9 cellular contexts compared by ENCODE assay signal in the genomic region with DNA sequence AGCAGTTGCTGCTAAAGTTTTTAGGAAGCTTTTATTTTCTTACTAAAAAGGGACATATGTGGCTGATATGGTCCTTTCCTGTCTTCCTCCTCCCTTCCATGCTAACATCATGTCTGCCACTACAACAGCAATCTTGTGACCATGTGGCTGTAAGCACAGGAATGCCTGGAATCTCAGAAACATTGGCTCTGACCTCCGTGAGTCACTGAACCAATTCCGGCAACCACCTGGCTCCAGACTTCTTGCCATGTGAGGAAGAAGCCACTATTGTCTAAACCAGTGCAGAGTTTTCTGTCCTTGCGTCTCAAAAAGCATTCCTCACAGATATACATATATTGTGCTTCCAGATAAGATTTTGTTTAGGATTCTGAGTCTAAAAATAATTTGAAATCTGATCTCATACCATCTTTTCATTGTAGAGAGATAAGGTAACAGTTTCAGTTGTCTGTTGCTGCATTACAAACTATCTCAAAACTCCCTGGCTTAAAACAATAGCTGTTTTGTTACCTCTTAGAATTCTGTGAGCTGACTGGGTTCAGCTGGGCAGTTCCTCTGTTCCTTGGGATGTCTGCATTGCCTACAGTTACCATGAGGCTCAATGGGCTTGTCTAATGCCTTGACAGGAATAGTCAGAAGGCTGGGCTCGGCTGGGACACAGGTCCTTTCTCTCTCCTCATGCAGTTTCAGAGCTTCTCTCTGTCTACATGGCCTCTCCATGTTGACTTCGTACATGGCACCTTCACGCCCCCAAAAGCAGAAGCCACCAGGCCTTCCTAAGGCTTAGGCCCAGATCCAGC.
DNase-seq lines count a peak whose midpoint lies in the region; ATAC-seq and TF ChIP-seq lines count a peak whose summit lies in the region.
"Had no signal": no experiment of that assay in that cellular context is flagged by ENCODE, and none has a peak within 500 bp of the region (broad histone marks: within the 10 kb centered on the region; RNA-seq: fewer than 3 reads in every experiment).

No MANE protein-coding gene starts in this region.

- no peak for TF ChIP-seq RAD21 in Ishikawa (IDR thresholded peaks at IDR 0.05; ENCODE audit: low read depth)

- no peak overlapping the region for H3K4me3 Mint-ChIP-seq in endothelial cell (ENCODE audit: unreplicated experiment)

- no peak overlapping the region for H3K27ac ChIP-seq in left lung

- no peaks in the 10 kb centered on the region for H3K9me3 ChIP-seq in left lung
- H3K9me3 ChIP-seq: mucosa of descending colon, tibial nerve had no signal

- H3K4me3 ChIP-seq in left lung = no peak overlapping the region
- H3K4me3 ChIP-seq: mucosa of descending colon, tibial nerve had no signal

- TF ChIP-seq EP300 in Ishikawa (IDR thresholded peaks at IDR 0.05; ENCODE audit: borderline replicate concordance) = peak; percentile 48; the same call in 1 of the 2 replicates

- H3K27me3 Mint-ChIP-seq in endothelial cell (ENCODE audit: unreplicated experiment) = peaks cover under 1% of the 10 kb centered on the region

- DNase-seq in dermis microvascular lymphatic vessel endothelial cell (ENCODE audit: low read depth in 2 of 2) (peak; percentile 93 to 96), left lung (peak in 1 of 2 donors; percentile 40), ureter (ENCODE audit: low spot score) (peak; percentile 47), endothelial cell (ENCODE audit: low spot score) (no peak), NCI-H2029 treated with DMSO at 0.1 percent for 48 hours (lab: John Stamatoyannopoulos, UW) (no peak), NCI-H1048 (lab: John Stamatoyannopoulos, UW) (no peak)
- DNase-seq: mucosa of descending colon had no signal

- no peaks in the 10 kb centered on the region for H3K36me3 ChIP-seq in left lung
- H3K36me3 ChIP-seq: tibial nerve had no signal

- H3K4me1 ChIP-seq in left lung = no peaks in the 10 kb centered on the region
- H3K4me1 ChIP-seq: tibial nerve had no signal

- peak; percentile 92 for ATAC-seq in left lung
- ATAC-seq: mucosa of descending colon had no signal

- no peaks in the 10 kb centered on the region for H3K36me3 Mint-ChIP-seq in endothelial cell (ENCODE audit: low read depth, unreplicated experiment)

- TF ChIP-seq CTCF in left lung (IDR thresholded peaks at IDR 0.05) (no peak), endothelial cell (IDR thresholded peaks at IDR 0.05; ENCODE audit: unreplicated experiment) (no peak)

- no peaks in the 10 kb centered on the region for H3K9me3 Mint-ChIP-seq in endothelial cell (ENCODE audit: unreplicated experiment)

- no peaks in the 10 kb centered on the region for H3K27me3 ChIP-seq in left lung
- H3K27me3 ChIP-seq: tibial nerve had no signal

- no peak overlapping the region for H3K27ac Mint-ChIP-seq in endothelial cell (ENCODE audit: unreplicated experiment)

- peaks cover 22% of the 10 kb centered on the region for H3K4me1 Mint-ChIP-seq in endothelial cell (ENCODE audit: unreplicated experiment)

- intact Hi-C loops in left lung (cut with DNase I) = no loop called here

TF ChIP-seq in Ishikawa, 13 proteins besides CTCF, POLR2A, EP300 and RAD21:
- TF ChIP-seq TCF12 (IDR thresholded peaks at IDR 0.05; ENCODE audit: low read depth) (no peak; the same call in 1 of the 2 replicates), FOXM1 (IDR thresholded peaks at IDR 0.05; ENCODE audit: borderline replicate concordance, low read depth) (no peak), YY1 (IDR thresholded peaks at IDR 0.05; ENCODE audit: low read depth) (peak; percentile 70), ZBTB7A (IDR thresholded peaks at IDR 0.05; ENCODE audit: low read depth) (no peak), TAF1 (IDR thresholded peaks at IDR 0.05; ENCODE audit: low read depth) (no peak), CEBPB (IDR thresholded peaks at IDR 0.05) (no peak), EGR1 (IDR thresholded peaks at IDR 0.05) (no peak), NFIC (IDR thresholded peaks at IDR 0.05) (peak; percentile 75), TEAD4 (IDR thresholded peaks at IDR 0.05) (peak; percentile 99), CREB1 (IDR thresholded peaks at IDR 0.05; ENCODE audit: low read depth) (no peak)
- TF ChIP-seq, protein P1, sequence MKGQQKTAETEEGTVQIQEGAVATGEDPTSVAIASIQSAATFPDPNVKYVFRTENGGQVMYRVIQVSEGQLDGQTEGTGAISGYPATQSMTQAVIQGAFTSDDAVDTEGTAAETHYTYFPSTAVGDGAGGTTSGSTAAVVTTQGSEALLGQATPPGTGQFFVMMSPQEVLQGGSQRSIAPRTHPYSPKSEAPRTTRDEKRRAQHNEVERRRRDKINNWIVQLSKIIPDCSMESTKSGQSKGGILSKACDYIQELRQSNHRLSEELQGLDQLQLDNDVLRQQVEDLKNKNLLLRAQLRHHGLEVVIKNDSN (IDR thresholded peaks at IDR 0.05) = peak; percentile 66
- TF ChIP-seq, protein P2, sequence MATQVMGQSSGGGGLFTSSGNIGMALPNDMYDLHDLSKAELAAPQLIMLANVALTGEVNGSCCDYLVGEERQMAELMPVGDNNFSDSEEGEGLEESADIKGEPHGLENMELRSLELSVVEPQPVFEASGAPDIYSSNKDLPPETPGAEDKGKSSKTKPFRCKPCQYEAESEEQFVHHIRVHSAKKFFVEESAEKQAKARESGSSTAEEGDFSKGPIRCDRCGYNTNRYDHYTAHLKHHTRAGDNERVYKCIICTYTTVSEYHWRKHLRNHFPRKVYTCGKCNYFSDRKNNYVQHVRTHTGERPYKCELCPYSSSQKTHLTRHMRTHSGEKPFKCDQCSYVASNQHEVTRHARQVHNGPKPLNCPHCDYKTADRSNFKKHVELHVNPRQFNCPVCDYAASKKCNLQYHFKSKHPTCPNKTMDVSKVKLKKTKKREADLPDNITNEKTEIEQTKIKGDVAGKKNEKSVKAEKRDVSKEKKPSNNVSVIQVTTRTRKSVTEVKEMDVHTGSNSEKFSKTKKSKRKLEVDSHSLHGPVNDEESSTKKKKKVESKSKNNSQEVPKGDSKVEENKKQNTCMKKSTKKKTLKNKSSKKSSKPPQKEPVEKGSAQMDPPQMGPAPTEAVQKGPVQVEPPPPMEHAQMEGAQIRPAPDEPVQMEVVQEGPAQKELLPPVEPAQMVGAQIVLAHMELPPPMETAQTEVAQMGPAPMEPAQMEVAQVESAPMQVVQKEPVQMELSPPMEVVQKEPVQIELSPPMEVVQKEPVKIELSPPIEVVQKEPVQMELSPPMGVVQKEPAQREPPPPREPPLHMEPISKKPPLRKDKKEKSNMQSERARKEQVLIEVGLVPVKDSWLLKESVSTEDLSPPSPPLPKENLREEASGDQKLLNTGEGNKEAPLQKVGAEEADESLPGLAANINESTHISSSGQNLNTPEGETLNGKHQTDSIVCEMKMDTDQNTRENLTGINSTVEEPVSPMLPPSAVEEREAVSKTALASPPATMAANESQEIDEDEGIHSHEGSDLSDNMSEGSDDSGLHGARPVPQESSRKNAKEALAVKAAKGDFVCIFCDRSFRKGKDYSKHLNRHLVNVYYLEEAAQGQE (IDR thresholded peaks at IDR 0.05; ENCODE audit: low read depth) = no peak
- TF ChIP-seq, protein P3, sequence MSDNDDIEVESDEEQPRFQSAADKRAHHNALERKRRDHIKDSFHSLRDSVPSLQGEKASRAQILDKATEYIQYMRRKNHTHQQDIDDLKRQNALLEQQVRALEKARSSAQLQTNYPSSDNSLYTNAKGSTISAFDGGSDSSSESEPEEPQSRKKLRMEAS (IDR thresholded peaks at IDR 0.05) = peak; percentile 95

Comparison
In these comparisons a context has a peak if more than half of its experiments do, and no peak if none do; other contexts are left out.
1. DNase-seq: peak in dermis microvascular lymphatic vessel endothelial cell (2 of 2) and ureter (single experiment); none in endothelial cell (single experiment), NCI-H2029 treated with DMSO at 0.1 percent for 48 hours (single experiment) and NCI-H1048 (single experiment).